In the genomic region with DNA sequence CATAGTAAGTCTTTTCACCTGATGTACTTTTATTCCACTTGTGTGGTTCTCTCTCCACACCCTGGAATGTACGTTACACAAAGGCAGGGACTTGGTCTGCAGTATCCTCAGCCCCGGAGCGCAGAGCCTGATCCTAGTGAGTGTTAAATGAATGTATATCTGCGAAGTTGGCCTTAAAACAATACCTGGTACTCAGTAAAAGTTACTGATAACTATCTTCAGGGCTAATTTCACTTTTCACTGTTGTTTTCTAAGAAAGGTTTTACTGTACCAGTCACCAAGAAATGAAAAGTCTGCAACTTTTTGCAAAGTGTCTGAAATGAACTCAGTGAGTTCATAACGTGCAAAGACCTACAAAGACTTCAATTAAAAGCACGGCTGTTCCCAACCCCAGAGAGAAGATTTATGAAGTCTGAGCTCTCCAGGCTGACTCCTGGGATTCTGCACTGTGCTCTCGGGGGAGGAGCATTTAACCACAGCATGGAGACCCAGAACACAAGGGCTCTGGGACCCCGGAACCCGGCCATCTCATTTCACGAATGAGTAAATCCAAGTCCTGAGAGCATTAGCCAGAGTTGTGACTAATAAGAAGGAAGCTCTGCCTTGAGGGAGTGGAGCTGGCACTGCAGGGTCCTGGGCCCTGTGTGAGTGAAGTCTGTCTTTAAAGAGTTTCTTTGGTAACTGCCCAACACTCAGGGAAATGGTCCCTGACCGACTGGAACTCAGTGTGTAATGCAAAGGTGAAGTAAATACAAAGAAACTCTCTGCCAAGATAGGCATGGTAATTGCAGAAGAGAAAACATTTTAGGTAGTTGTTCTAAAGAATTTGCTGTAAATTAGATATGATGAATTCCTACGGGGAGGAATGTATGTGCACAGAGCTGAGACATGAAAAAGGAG, we compare ENCODE assay signal across 11 cellular contexts.
DNase-seq lines count a peak whose midpoint lies in the region; ATAC-seq, FAIRE-seq and TF ChIP-seq lines count a peak whose summit lies in the region.
"Had no signal": no experiment of that assay in that cellular context is flagged by ENCODE, and none has a peak within 500 bp of the region (broad histone marks: within the 10 kb centered on the region; RNA-seq: fewer than 3 reads in every experiment).

No MANE protein-coding gene starts in this region.

- POLR2A ChIA-PET in HepG2 (lab: Yijun Ruan, JAX) = no interaction called here

- H3K4me3 ChIP-seq in left ventricle myocardium inferior (no peak overlapping the region), tibial artery (no peak overlapping the region), HepG2 (replicated peaks in 1 of 3; ENCODE audit: insufficient read depth in 1 of 3, low read depth in 2 of 3, low read length in 3 of 3) (no peak overlapping the region)

- peaks cover 20% of the 10 kb centered on the region for H3K4me1 Mint-ChIP-seq in activated T-helper 17 cell treated with anti-CD3 and anti-CD28 coated beads, Interleukin-2, amount 50 U/mL, for 72 hours

- H3K4me3 Mint-ChIP-seq in activated T-helper 17 cell treated with anti-CD3 and anti-CD28 coated beads, Interleukin-2, amount 50 U/mL, for 72 hours = peak overlapping the region; percentile 52
- H3K4me3 Mint-ChIP-seq: CD4-positive, alpha-beta memory T cell had no signal

- peaks cover 10% of the 10 kb centered on the region for H3K36me3 ChIP-seq in left ventricle myocardium inferior
- H3K36me3 ChIP-seq in tibial artery = peaks cover 0 to 4% (median 0%) of the 10 kb centered on the region in 3 donors
- H3K36me3 ChIP-seq in HepG2 (replicated peaks in 1 of 2; ENCODE audit: control insufficient read depth in 1 of 2, insufficient read depth in 2 of 2, low read length in 2 of 2) = peaks cover 0 to 1% of the 10 kb centered on the region in 2 experiments; a peak in 1 of 5 replicates
- H3K36me3 ChIP-seq: WERI-Rb-1 had no signal

- 93% methylated on average over 10 of the region's 12 CpGs for WGBS in HepG2 (ENCODE audit: low lambda C conversion rate)

- TF ChIP-seq CTCF in left ventricle myocardium inferior (IDR thresholded peaks at IDR 0.05; ENCODE audit: borderline replicate concordance) = no peak
- TF ChIP-seq CTCF in tibial artery (IDR thresholded peaks at IDR 0.05) = no peak
- no peak for TF ChIP-seq CTCF in HepG2 (CRISPR knock-in tag; IDR thresholded peaks at IDR 0.05)

- peak overlapping the region; percentile 68 for H3K27ac Mint-ChIP-seq in activated T-helper 17 cell treated with anti-CD3 and anti-CD28 coated beads, Interleukin-2, amount 50 U/mL, for 72 hours
- H3K27ac Mint-ChIP-seq: CD4-positive, alpha-beta memory T cell had no signal

- no peak for FAIRE-seq in HepG2 (lab: Jason Lieb, UNC)

- no peaks in the 10 kb centered on the region for H3K27me3 Mint-ChIP-seq in activated T-helper 17 cell treated with anti-CD3 and anti-CD28 coated beads, Interleukin-2, amount 50 U/mL, for 72 hours
- H3K27me3 Mint-ChIP-seq: CD4-positive, alpha-beta memory T cell had no signal

- H4K20me1 ChIP-seq in HepG2 (ENCODE audit: insufficient read depth, low read length) = no peaks in the 10 kb centered on the region

- ATAC-seq in activated T-helper 17 cell treated with anti-CD3 and anti-CD28 coated beads, Interleukin-2, amount 50 U/mL, for 72 hours (replicated peaks) = peak; percentile 82
- no peak for ATAC-seq in HepG2

- TF ChIP-seq EP300 in HepG2 (IDR thresholded peaks at IDR 0.05; ENCODE audit: low read depth in 2 of 2, low read length in 2 of 2) (no peak), HepG2 (CRISPR knock-in tag; IDR thresholded peaks at IDR 0.05; ENCODE audit: borderline replicate concordance) (no peak)

- H3K9me3 ChIP-seq in left ventricle myocardium inferior (replicated peaks) (no peaks in the 10 kb centered on the region), tibial artery (no peaks in the 10 kb centered on the region), HepG2 (ENCODE audit: low read length) (no peaks in the 10 kb centered on the region)

- H3K9ac ChIP-seq in HepG2 (ENCODE audit: insufficient read depth, low read depth, low read length) = no peak overlapping the region

- TF ChIP-seq RAD21 in HepG2 (CRISPR knock-in tag; IDR thresholded peaks at IDR 0.05) = no peak

- H3K4me2 ChIP-seq in HepG2 (ENCODE audit: low read depth, low read length) = no peak overlapping the region

- H3K27ac ChIP-seq in left ventricle myocardium inferior (replicated peaks) = peak overlapping the region; percentile 2
- peak overlapping the region; percentile 72 to 78 for H3K27ac ChIP-seq in tibial artery
- no peak overlapping the region for H3K27ac ChIP-seq in HepG2 (ENCODE audit: extremely low read length, insufficient read depth, low read length)
- H3K27ac ChIP-seq: WERI-Rb-1 had no signal

- DNase-seq in left ventricle myocardium inferior = no peak
- DNase-seq in cardiac septum (ENCODE audit: low spot score) = no peak
- peak; percentile 75 for DNase-seq in kidney tubule cell (ENCODE audit: low spot score)
- DNase-seq in tibial artery = no peak
- no peak for DNase-seq in NCI-H748 (lab: John Stamatoyannopoulos, UW; ENCODE audit: unreplicated experiment)
- no peak for DNase-seq in HepG2 (ENCODE audit: low spot score)
- DNase-seq in NCI-H1694 treated with DMSO at 0.1 percent for 48 hours (lab: John Stamatoyannopoulos, UW) = no peak
- DNase-seq: CD4-positive, alpha-beta memory T cell; NCI-H446 treated with DMSO at 0.1 percent for 48 hours; WERI-Rb-1 had no signal

- CTCF ChIA-PET in HepG2 (lab: Yijun Ruan, JAX; ENCODE audit: low intra/inter-chr PET ratio, low total read pairs) = no interaction called here

- H3K4me1 ChIP-seq in left ventricle myocardium inferior (peaks cover 34% of the 10 kb centered on the region), tibial artery (peaks cover 0 to 79% (median 55%) of the 10 kb centered on the region in 4 donors), HepG2 (ENCODE audit: insufficient read depth, low read length) (no peaks in the 10 kb centered on the region)

- no peaks in the 10 kb centered on the region for H3K27me3 ChIP-seq in left ventricle myocardium inferior (ENCODE audit: low read depth)
- no peaks in the 10 kb centered on the region for H3K27me3 ChIP-seq in tibial artery
- H3K27me3 ChIP-seq in HepG2 (ENCODE audit: control insufficient read depth in 1 of 2, insufficient read depth in 2 of 2, low read length in 2 of 2) = no peaks in the 10 kb centered on the region; a peak in 1 of 5 replicates

- no peak for TF ChIP-seq POLR2A in HepG2 (IDR thresholded peaks at IDR 0.05; ENCODE audit: insufficient read depth in 1 of 2, low read depth in 2 of 2, low read length in 2 of 2)

- intact Hi-C loops in left ventricle myocardium inferior (cut with micrococcal nuclease) (no loop called here), cardiac septum (cut with DNase I) (loop anchor here (5.0 kb wide), 1 partner anchor 73 kb away; no protein-coding TSS in a partner anchor), tibial artery (cut with DNase I; ENCODE audit: low total_unique reads) (no loop called here), HepG2 (cut with micrococcal nuclease; ENCODE audit: unreplicated experiment) (no loop called here)

- no peaks in the 10 kb centered on the region for H3K79me2 ChIP-seq in HepG2 (ENCODE audit: insufficient read depth, low read length)

- in situ Hi-C loops in HepG2 (cut with HindIII; ENCODE audit: extremely low pct_ligation_motif_present, low pct_unique_long_range_greater_than_20kb) = no loop called here

- no TSS peak for BruUV-seq in HepG2 (replicated peaks; lab: Mats Ljungman, UMichigan)

- no peaks in the 10 kb centered on the region for H3K9me3 Mint-ChIP-seq in activated T-helper 17 cell treated with anti-CD3 and anti-CD28 coated beads, Interleukin-2, amount 50 U/mL, for 72 hours

- no peaks in the 10 kb centered on the region for H3K36me3 Mint-ChIP-seq in activated T-helper 17 cell treated with anti-CD3 and anti-CD28 coated beads, Interleukin-2, amount 50 U/mL, for 72 hours (ENCODE audit: low read depth)
- H3K36me3 Mint-ChIP-seq: CD4-positive, alpha-beta memory T cell had no signal

- no peak overlapping the region for H2AFZ ChIP-seq in HepG2 (ENCODE audit: low read length)

TF ChIP-seq in HepG2, 621 proteins besides CTCF, POLR2A, EP300 and RAD21:
- no peak for TF ChIP-seq ZBTB46 (CRISPR knock-in tag; IDR thresholded peaks at IDR 0.05; ENCODE audit: borderline replicate concordance)
- no peak for TF ChIP-seq YEATS2 (CRISPR knock-in tag; IDR thresholded peaks at IDR 0.05; ENCODE audit: borderline replicate concordance)
- TF ChIP-seq ZFP36L2 (CRISPR knock-in tag; IDR thresholded peaks at IDR 0.05) = no peak
- no peak for TF ChIP-seq ATAD3A (CRISPR knock-in tag; IDR thresholded peaks at IDR 0.05)
- no peak for TF ChIP-seq ZNF234 (CRISPR knock-in tag; conservative IDR thresholded peaks at IDR 0.05)
- no peak for TF ChIP-seq ZNF570 (CRISPR knock-in tag; IDR thresholded peaks at IDR 0.05; ENCODE audit: borderline replicate concordance)
- no peak for TF ChIP-seq SRSF4 (IDR thresholded peaks at IDR 0.05; ENCODE audit: low read depth, low read length, poor library complexity, severe bottlenecking)
